13 cellular contexts compared by ENCODE assay signal in genomic region chr6:43952746-43953145, GRCh38.
DNase-seq lines count a peak whose midpoint lies in the region; ATAC-seq, FAIRE-seq and TF ChIP-seq lines count a peak whose summit lies in the region.
"Had no signal": no experiment of that assay in that cellular context is flagged by ENCODE, and none has a peak within 500 bp of the region (broad histone marks: within the 10 kb centered on the region; RNA-seq: fewer than 3 reads in every experiment).

No MANE protein-coding gene starts in this region.

- no peak for TF ChIP-seq RAD21 in GM12878 (IDR thresholded peaks at IDR 0.05; ENCODE audit: insufficient read depth, low read depth, low read length)

- CTCF ChIA-PET in GM12878 (lab: Yijun Ruan, JAX): interaction anchor here (1.0 to 3.1 kb wide), 15 partner anchors 11 to 230 kb away, joined by 3 to 26 read pairs (median 5); partner anchors contain the start of gene VEGFA

- H3K27me3 ChIP-seq in GM12878 (replicated peaks in 1 of 2; ENCODE audit: control insufficient read depth in 2 of 2, insufficient read depth in 2 of 2, low read length in 1 of 2) (no peaks in the 10 kb centered on the region), psoas muscle (ENCODE audit: insufficient read depth in 3 of 3, low read length in 2 of 3) (no peaks in the 10 kb centered on the region)

- H3K4me3 ChIP-seq in Jurkat, Clone E6-1 (ENCODE audit: low read length): no peak overlapping the region
- H3K4me3 ChIP-seq in GM12878: no peak overlapping the region
- no peak overlapping the region for H3K4me3 ChIP-seq in psoas muscle

- H3K9me3 ChIP-seq in GM12878 (replicated peaks; ENCODE audit: control insufficient read depth, insufficient read depth, low read length) (peaks cover 4% of the 10 kb centered on the region), psoas muscle (no peaks in the 10 kb centered on the region)

- no peak for FAIRE-seq in GM12878 (lab: Jason Lieb, UNC)
- FAIRE-seq: bronchial epithelial cell, G401.6 had no signal

- no peak overlapping the region for H3K9ac ChIP-seq in GM12878 (ENCODE audit: control insufficient read depth, insufficient read depth, low read length)

- H3K4me2 ChIP-seq in GM12878 (ENCODE audit: control insufficient read depth, insufficient read depth): no peak overlapping the region

- H4K20me1 ChIP-seq in GM12878 (ENCODE audit: control insufficient read depth, insufficient read depth): no peaks in the 10 kb centered on the region

- no peak overlapping the region for H2AFZ ChIP-seq in GM12878 (ENCODE audit: control insufficient read depth, low read depth, low read length)

- TF ChIP-seq EP300 in GM12878 (IDR thresholded peaks at IDR 0.05; ENCODE audit: borderline replicate concordance in 1 of 2, control insufficient read depth in 1 of 2, low read depth in 2 of 2, low read length in 2 of 2): no peak

- 45% methylated on average over 1 of the region's 1 CpG for WGBS in GM12878 (ENCODE audit: insufficient coverage, insufficient replicate concordance, low lambda C conversion rate, missing lambda C conversion rate)
- 58 to 83% (median 73%) methylated on average over 1 of the region's 1 CpG for WGBS in psoas muscle, 3 donors

- H3K36me3 ChIP-seq in GM12878 (ENCODE audit: control insufficient read depth in 2 of 2, insufficient read depth in 2 of 2, low read length in 1 of 2) (no peaks in the 10 kb centered on the region), psoas muscle (ENCODE audit: insufficient read depth in 1 of 2, low read depth in 1 of 2) (no peaks in the 10 kb centered on the region)

- no peak for TF ChIP-seq POLR2A in GM12878 (IDR thresholded peaks at IDR 0.05; ENCODE audit: low read depth, low read length)

- BruUV-seq in GM12878 (replicated peaks; lab: Mats Ljungman, UMichigan): no TSS peak

- in situ Hi-C loops in GM12878 (cut with MboI): no loop called here

- RAD21 ChIA-PET in GM12878 (lab: Charles Lee; ENCODE audit: unreplicated experiment): interaction anchor here (0.7 to 1.6 kb wide), 5 partner anchors 48 to 183 kb away, joined by 3 to 7 read pairs (median 4); partner anchors contain the start of gene VEGFA

- H3K79me2 ChIP-seq in GM12878 (ENCODE audit: control insufficient read depth, insufficient read depth, low read length): no peaks in the 10 kb centered on the region

- DNase-seq in activated CD8-positive, alpha-beta memory T cell treated with anti-CD3 and anti-CD28 coated beads for 24 hours: peak; percentile 53
- DNase-seq in activated CD8-positive, alpha-beta memory T cell treated with anti-CD3 and anti-CD28 coated beads, Interleukin-2, amount 50 U/mL, for 4 hours: no peak
- DNase-seq in Jurkat, Clone E6-1 (ENCODE audit: low read depth, low spot score): peak; percentile 26
- DNase-seq in GM12878 (ENCODE audit: low read depth, low spot score): no peak
- peak in 1 of 2 donors; percentile 52 for DNase-seq in psoas muscle
- no peak for DNase-seq in DMS 273 (lab: John Stamatoyannopoulos, UW; ENCODE audit: unreplicated experiment)
- DNase-seq in NCI-H1694 (lab: John Stamatoyannopoulos, UW): no peak
- DNase-seq: kidney glomerular epithelial cell, NCI-H1105 had no signal

- POLR2A ChIA-PET in GM12878 (lab: Charles Lee): interaction anchor here (1.0 kb wide), 1 partner anchor 28 kb away, joined by 3 read pairs; no protein-coding TSS in a partner anchor

- peak; percentile 52 for ATAC-seq in GM12878
- no peak for ATAC-seq in psoas muscle
- no peak for ATAC-seq in HG02623 (IDR thresholded peaks at IDR 0.05; ENCODE audit: unreplicated experiment)
- ATAC-seq: natural killer cell treated with Interleukin-12 subunit alpha and Interleukin-12 subunit beta and Interleukin-15 and Interleukin-18, amount 100 ng/mL, for 72 hours had no signal

- H3K27ac ChIP-seq in GM12878 (ENCODE audit: control insufficient read depth, insufficient read depth) (no peak overlapping the region), psoas muscle (peak overlapping the region; percentile 86)

- SMC1A ChIA-PET in GM12878 (lab: Charles Lee; ENCODE audit: uncharacterized antibody, unreplicated experiment): interaction anchor here (1.4 to 2.6 kb wide), 4 partner anchors 17 to 179 kb away, joined by 3 to 8 read pairs (median 6); no protein-coding TSS in a partner anchor

- H3K4me1 ChIP-seq in GM12878 (ENCODE audit: control insufficient read depth, insufficient read depth, low read length) (no peaks in the 10 kb centered on the region), psoas muscle (peaks cover 22% of the 10 kb centered on the region)

- TF ChIP-seq CTCF in GM12878 (IDR thresholded peaks at IDR 0.05 in 2 of 3, conservative IDR thresholded peaks at IDR 0.05 in 1 of 3; ENCODE audit: control insufficient read depth in 2 of 3, extremely low read depth in 1 of 3, insufficient read depth in 1 of 3, low read depth in 3 of 3, low read length in 3 of 3) (peak; percentile 17 to 28 (median 18); a peak in 1 of 6 replicates), psoas muscle (IDR thresholded peaks at IDR 0.05) (peak; percentile 8)

- intact Hi-C loops in GM12878 (cut with micrococcal nuclease; ENCODE audit: unreplicated experiment) (loop anchor here (2.0 to 5.0 kb wide), 2 partner anchors 48 to 180 kb away; partner anchors contain the start of gene VEGFA), psoas muscle (cut with DNase I) (loop anchor here (2.0 to 10.0 kb wide), 5 partner anchors 95 to 288 kb away; partner anchors contain the start of gene VEGFA (in 1 of the 2))

TF ChIP-seq in GM12878, 131 proteins besides CTCF, POLR2A, EP300 and RAD21 (continues in another document):
- TF ChIP-seq FOS (IDR thresholded peaks at IDR 0.05; ENCODE audit: borderline replicate concordance, extremely low read depth, insufficient read length) (no peak), CEBPZ (IDR thresholded peaks at IDR 0.05; ENCODE audit: low read depth, low read length) (no peak), ZBTB33 (IDR thresholded peaks at IDR 0.05) (no peak), BCL3 (IDR thresholded peaks at IDR 0.05; ENCODE audit: borderline replicate concordance, insufficient read depth, low read depth, low read length, poor library complexity, severe bottlenecking) (no peak), JUND (IDR thresholded peaks at IDR 0.05; ENCODE audit: low read depth, low read length) (no peak), HDAC2 (IDR thresholded peaks at IDR 0.05) (no peak)

Comparison
In these comparisons a context has a peak if more than half of its experiments do, and no peak if none do; other contexts are left out.
1. DNase-seq: peak in activated CD8-positive, alpha-beta memory T cell treated with anti-CD3 and anti-CD28 coated beads for 24 hours (single experiment) and Jurkat, Clone E6-1 (single experiment); none in activated CD8-positive, alpha-beta memory T cell treated with anti-CD3 and anti-CD28 coated beads, Interleukin-2, amount 50 U/mL, for 4 hours (single experiment), GM12878 (single experiment), DMS 273 (single experiment) and NCI-H1694 (single experiment).